In the genomic region with DNA sequence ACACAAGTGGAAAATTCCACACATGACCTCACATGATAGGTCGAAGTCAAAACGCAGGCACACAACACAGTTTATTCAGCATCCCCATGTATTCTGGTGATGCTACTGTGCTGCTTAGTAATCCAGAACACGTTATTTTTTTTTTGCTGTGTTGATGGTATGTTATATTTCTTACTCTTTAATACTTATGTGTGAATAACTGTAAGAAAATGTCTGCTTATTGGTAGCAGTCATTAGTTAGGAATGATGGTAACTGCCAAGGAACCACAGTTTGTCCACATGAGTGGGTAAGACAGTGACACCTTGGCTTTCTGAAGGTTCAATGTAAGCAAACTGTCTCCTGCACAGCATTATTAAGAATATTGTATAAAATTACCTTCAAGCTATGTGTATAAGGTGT, we compare ENCODE assay signal across 21 cellular contexts.
"Had no signal": no experiment of that assay in that cellular context is flagged by ENCODE, and none has a peak within 500 bp of the region (broad histone marks: within the 10 kb centered on the region; RNA-seq: fewer than 3 reads in every experiment).

No MANE protein-coding gene starts in this region.

- H3K27me3 ChIP-seq: adrenal gland, dorsolateral prefrontal cortex, foreskin keratinocyte had no signal

- H3K36me3 Mint-ChIP-seq: activated naive CD4-positive, alpha-beta T cell treated with anti-CD3 and anti-CD28 coated beads, Interleukin-2, amount 50 U/mL, for 24 hours; type B pancreatic cell had no signal

- H3K27ac Mint-ChIP-seq: activated naive CD4-positive, alpha-beta T cell treated with anti-CD3 and anti-CD28 coated beads, Interleukin-2, amount 50 U/mL, for 24 hours; nephron; T-helper 1 cell treated with Interleukin-12 subunit alpha and Interleukin-12 subunit beta and Interleukin-4 antibody, amounts not matched to agents 30 μg/mL and 1 μg/mL, for 36 hours; type B pancreatic cell had no signal

- H3K4me3 ChIP-seq: adrenal gland, dorsolateral prefrontal cortex had no signal

- H3K9me3 Mint-ChIP-seq: activated naive CD4-positive, alpha-beta T cell treated with anti-CD3 and anti-CD28 coated beads, Interleukin-2, amount 50 U/mL, for 24 hours; T-helper 1 cell treated with Interleukin-12 subunit alpha and Interleukin-12 subunit beta and Interleukin-4 antibody, amounts not matched to agents 30 μg/mL and 1 μg/mL, for 36 hours had no signal

- H3K4me1 ChIP-seq: adrenal gland had no signal

- H3K36me3 ChIP-seq: adrenal gland had no signal

- ATAC-seq: left lobe of liver had no signal

- H3K4me3 Mint-ChIP-seq: activated naive CD4-positive, alpha-beta T cell treated with anti-CD3 and anti-CD28 coated beads, Interleukin-2, amount 50 U/mL, for 24 hours; nephron; T-helper 1 cell treated with Interleukin-12 subunit alpha and Interleukin-12 subunit beta and Interleukin-4 antibody, amounts not matched to agents 30 μg/mL and 1 μg/mL, for 36 hours; type B pancreatic cell had no signal

- H3K9me3 ChIP-seq: adrenal gland had no signal

- H3K27ac ChIP-seq: adrenal gland, dorsolateral prefrontal cortex, foreskin keratinocyte had no signal

- DNase-seq: activated CD4-positive, alpha-beta T cell treated with anti-CD3 and anti-CD28 coated beads, Interleukin-2, amount 50 U/mL, for 4 hours; activated gamma-delta T cell; adrenal gland; dorsolateral prefrontal cortex; glutamatergic neuron; hippocampal formation; islet precursor cell; midbrain; nucleus accumbens; posterior cingulate gyrus; retina; stimulated activated CD4-positive, alpha-beta T cell treated with anti-CD3 and anti-CD28 coated beads, Interleukin-12 subunit alpha, Interleukin-12 subunit beta, amount 100 ng/mL, for 4 hours; stimulated activated CD4-positive, alpha-beta T cell treated with anti-CD3 and anti-CD28 coated beads, Interleukin-1b, Interleukin-23, amount 100 ng/mL, for 48 hours; stimulated activated CD8-positive, alpha-beta memory T cell treated with anti-CD3 and anti-CD28 coated beads, Interleukin-4, amount 100 ng/mL, for 48 hours; stimulated activated naive CD4-positive, alpha-beta T cell had no signal

- H3K4me1 Mint-ChIP-seq: activated naive CD4-positive, alpha-beta T cell treated with anti-CD3 and anti-CD28 coated beads, Interleukin-2, amount 50 U/mL, for 24 hours; nephron had no signal
